1 cellular context compared by ENCODE assay signal in the genomic region with DNA sequence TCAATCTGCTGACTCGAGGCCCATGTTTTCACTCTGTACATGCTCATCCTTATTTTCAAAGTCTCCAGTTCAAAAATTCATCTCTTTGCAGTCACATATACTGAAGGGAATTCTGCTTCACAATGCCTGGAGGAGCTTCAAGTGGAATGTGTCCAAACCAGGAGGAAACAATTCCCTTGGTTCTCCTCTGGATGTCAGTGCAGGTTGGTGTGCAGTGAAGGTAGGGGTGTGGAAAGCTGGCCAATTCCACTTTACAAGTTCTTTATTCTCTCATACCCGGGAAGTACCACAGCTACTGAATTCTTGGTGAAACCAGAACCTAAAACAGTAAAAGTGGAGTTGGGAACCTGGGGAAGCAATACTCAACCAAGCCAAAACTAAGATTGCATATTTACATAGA.
TF ChIP-seq lines count a peak whose summit lies in the region.

No MANE protein-coding gene starts in this region.

TF ChIP-seq in H1, 55 proteins besides CTCF, POLR2A, EP300 and RAD21 (continued from another document):
- TF ChIP-seq, protein P1, sequence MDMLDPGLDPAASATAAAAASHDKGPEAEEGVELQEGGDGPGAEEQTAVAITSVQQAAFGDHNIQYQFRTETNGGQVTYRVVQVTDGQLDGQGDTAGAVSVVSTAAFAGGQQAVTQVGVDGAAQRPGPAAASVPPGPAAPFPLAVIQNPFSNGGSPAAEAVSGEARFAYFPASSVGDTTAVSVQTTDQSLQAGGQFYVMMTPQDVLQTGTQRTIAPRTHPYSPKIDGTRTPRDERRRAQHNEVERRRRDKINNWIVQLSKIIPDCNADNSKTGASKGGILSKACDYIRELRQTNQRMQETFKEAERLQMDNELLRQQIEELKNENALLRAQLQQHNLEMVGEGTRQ (IDR thresholded peaks at IDR 0.05; ENCODE audit: low read length) = no peak
- TF ChIP-seq SRF (IDR thresholded peaks at IDR 0.05; ENCODE audit: low read depth, low read length) (no peak), RXRA (IDR thresholded peaks at IDR 0.05; ENCODE audit: insufficient read depth, low read depth, low read length) (no peak), EZH2 (IDR thresholded peaks at IDR 0.05; ENCODE audit: low read depth, low read length, severe bottlenecking) (no peak), CREB1 (IDR thresholded peaks at IDR 0.05) (no peak), MAFK (IDR thresholded peaks at IDR 0.05; ENCODE audit: low read depth, low read length) (no peak), KDM5A (IDR thresholded peaks at IDR 0.05; ENCODE audit: low read length) (no peak), TCF12 (IDR thresholded peaks at IDR 0.05; ENCODE audit: low read depth, low read length) (no peak), TEAD4 (IDR thresholded peaks at IDR 0.05; ENCODE audit: low read depth, low read length) (no peak), JUND (IDR thresholded peaks at IDR 0.05; ENCODE audit: low read length) (no peak), FOSL1 (IDR thresholded peaks at IDR 0.05; ENCODE audit: insufficient read depth, low read depth, low read length) (no peak), TAF7 (optimal IDR thresholded peaks at IDR 0.05; ENCODE audit: borderline replicate concordance, low read depth, low read length) (no peak), CBX8 (IDR thresholded peaks at IDR 0.05; ENCODE audit: borderline replicate concordance, low read depth, low read length) (no peak), GABPA (IDR thresholded peaks at IDR 0.05; ENCODE audit: borderline replicate concordance, insufficient read depth, low read length) (no peak)
- TF ChIP-seq, protein P2, sequence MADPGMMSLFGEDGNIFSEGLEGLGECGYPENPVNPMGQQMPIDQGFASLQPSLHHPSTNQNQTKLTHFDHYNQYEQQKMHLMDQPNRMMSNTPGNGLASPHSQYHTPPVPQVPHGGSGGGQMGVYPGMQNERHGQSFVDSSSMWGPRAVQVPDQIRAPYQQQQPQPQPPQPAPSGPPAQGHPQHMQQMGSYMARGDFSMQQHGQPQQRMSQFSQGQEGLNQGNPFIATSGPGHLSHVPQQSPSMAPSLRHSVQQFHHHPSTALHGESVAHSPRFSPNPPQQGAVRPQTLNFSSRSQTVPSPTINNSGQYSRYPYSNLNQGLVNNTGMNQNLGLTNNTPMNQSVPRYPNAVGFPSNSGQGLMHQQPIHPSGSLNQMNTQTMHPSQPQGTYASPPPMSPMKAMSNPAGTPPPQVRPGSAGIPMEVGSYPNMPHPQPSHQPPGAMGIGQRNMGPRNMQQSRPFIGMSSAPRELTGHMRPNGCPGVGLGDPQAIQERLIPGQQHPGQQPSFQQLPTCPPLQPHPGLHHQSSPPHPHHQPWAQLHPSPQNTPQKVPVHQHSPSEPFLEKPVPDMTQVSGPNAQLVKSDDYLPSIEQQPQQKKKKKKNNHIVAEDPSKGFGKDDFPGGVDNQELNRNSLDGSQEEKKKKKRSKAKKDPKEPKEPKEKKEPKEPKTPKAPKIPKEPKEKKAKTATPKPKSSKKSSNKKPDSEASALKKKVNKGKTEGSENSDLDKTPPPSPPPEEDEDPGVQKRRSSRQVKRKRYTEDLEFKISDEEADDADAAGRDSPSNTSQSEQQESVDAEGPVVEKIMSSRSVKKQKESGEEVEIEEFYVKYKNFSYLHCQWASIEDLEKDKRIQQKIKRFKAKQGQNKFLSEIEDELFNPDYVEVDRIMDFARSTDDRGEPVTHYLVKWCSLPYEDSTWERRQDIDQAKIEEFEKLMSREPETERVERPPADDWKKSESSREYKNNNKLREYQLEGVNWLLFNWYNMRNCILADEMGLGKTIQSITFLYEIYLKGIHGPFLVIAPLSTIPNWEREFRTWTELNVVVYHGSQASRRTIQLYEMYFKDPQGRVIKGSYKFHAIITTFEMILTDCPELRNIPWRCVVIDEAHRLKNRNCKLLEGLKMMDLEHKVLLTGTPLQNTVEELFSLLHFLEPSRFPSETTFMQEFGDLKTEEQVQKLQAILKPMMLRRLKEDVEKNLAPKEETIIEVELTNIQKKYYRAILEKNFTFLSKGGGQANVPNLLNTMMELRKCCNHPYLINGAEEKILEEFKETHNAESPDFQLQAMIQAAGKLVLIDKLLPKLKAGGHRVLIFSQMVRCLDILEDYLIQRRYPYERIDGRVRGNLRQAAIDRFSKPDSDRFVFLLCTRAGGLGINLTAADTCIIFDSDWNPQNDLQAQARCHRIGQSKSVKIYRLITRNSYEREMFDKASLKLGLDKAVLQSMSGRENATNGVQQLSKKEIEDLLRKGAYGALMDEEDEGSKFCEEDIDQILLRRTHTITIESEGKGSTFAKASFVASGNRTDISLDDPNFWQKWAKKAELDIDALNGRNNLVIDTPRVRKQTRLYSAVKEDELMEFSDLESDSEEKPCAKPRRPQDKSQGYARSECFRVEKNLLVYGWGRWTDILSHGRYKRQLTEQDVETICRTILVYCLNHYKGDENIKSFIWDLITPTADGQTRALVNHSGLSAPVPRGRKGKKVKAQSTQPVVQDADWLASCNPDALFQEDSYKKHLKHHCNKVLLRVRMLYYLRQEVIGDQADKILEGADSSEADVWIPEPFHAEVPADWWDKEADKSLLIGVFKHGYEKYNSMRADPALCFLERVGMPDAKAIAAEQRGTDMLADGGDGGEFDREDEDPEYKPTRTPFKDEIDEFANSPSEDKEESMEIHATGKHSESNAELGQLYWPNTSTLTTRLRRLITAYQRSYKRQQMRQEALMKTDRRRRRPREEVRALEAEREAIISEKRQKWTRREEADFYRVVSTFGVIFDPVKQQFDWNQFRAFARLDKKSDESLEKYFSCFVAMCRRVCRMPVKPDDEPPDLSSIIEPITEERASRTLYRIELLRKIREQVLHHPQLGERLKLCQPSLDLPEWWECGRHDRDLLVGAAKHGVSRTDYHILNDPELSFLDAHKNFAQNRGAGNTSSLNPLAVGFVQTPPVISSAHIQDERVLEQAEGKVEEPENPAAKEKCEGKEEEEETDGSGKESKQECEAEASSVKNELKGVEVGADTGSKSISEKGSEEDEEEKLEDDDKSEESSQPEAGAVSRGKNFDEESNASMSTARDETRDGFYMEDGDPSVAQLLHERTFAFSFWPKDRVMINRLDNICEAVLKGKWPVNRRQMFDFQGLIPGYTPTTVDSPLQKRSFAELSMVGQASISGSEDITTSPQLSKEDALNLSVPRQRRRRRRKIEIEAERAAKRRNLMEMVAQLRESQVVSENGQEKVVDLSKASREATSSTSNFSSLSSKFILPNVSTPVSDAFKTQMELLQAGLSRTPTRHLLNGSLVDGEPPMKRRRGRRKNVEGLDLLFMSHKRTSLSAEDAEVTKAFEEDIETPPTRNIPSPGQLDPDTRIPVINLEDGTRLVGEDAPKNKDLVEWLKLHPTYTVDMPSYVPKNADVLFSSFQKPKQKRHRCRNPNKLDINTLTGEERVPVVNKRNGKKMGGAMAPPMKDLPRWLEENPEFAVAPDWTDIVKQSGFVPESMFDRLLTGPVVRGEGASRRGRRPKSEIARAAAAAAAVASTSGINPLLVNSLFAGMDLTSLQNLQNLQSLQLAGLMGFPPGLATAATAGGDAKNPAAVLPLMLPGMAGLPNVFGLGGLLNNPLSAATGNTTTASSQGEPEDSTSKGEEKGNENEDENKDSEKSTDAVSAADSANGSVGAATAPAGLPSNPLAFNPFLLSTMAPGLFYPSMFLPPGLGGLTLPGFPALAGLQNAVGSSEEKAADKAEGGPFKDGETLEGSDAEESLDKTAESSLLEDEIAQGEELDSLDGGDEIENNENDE (IDR thresholded peaks at IDR 0.05; ENCODE audit: insufficient replicate concordance, low read length) = no peak
